ENCODE assay signal across 22 cellular contexts in genomic region chr15:25735550-25736384, GRCh38.
DNase-seq lines count a peak whose midpoint lies in the region; ATAC-seq lines count a peak whose summit lies in the region.
"Had no signal": no experiment of that assay in that cellular context is flagged by ENCODE, and none has a peak within 500 bp of the region (broad histone marks: within the 10 kb centered on the region; RNA-seq: fewer than 3 reads in every experiment).

No MANE protein-coding gene starts in this region.

- H3K27me3 ChIP-seq in stomach smooth muscle (ENCODE audit: control insufficient read depth in 1 of 2, insufficient read depth in 2 of 2, low read length in 2 of 2) = no peaks in the 10 kb centered on the region
- H3K27me3 ChIP-seq: left lung, thyroid gland had no signal

- H3K4me1 Mint-ChIP-seq in activated CD4-positive, alpha-beta T cell treated with anti-CD3 and anti-CD28 coated beads, Interleukin-2, amount 10 ng/mL, durations not matched to agents 7 days and 5 days = peaks cover 17% of the 10 kb centered on the region

- DNase-seq in activated CD4-positive, alpha-beta T cell treated with anti-CD3 and anti-CD28 coated beads, Interleukin-2, amount 10 ng/mL, durations not matched to agents 7 days and 5 days = no peak
- no peak for DNase-seq in activated CD4-positive, alpha-beta T cell treated with anti-CD3 and anti-CD28 coated beads, Interleukin-2, amount 50 U/mL, for 4 hours
- peak; percentile 47 for DNase-seq in NCI-H2171 treated with DMSO at 0.1 percent for 48 hours (lab: John Stamatoyannopoulos, UW)
- DNase-seq in ecto neural progenitor cell (ENCODE audit: low spot score) = peak; percentile 34
- no peak for DNase-seq in NCI-H1694 treated with DMSO at 0.1 percent for 48 hours (lab: John Stamatoyannopoulos, UW)
- DNase-seq in COLO829 (ENCODE audit: low spot score) = no peak
- DNase-seq: AML-193; CD4-positive, alpha-beta memory T cell; left lung; mesendoderm; NCI-H2081 treated with DMSO at 0.1 percent for 48 hours; NCI-H446; PC-3; stimulated activated naive CD8-positive, alpha-beta T cell treated with anti-CD3 and anti-CD28 coated beads, Interleukin-15, Interleukin-2, amounts not matched to agents 100 U/mL and 50 U/mL, for 24 hours; T-helper 9 cell; thyroid gland had no signal

- H3K4me1 ChIP-seq in stomach smooth muscle (ENCODE audit: control insufficient read depth, insufficient read depth, low read length) = peaks cover 36% of the 10 kb centered on the region
- H3K4me1 ChIP-seq: left lung, thyroid gland had no signal

- POLR2A ChIA-PET in activated CD4-positive, alpha-beta T cell treated with anti-CD3 and anti-CD28 coated beads, Interleukin-2, amount 10 ng/mL, durations not matched to agents 7 days and 5 days (lab: Charles Lee) = no interaction called here

- H3K36me3 ChIP-seq in stomach smooth muscle (ENCODE audit: control insufficient read depth in 2 of 2, insufficient read depth in 2 of 2, low read length in 2 of 2) = peaks cover 0 to 10% of the 10 kb centered on the region in 2 donors
- H3K36me3 ChIP-seq: left lung, thyroid gland had no signal

- no peaks in the 10 kb centered on the region for H3K9me3 Mint-ChIP-seq in activated CD4-positive, alpha-beta T cell treated with anti-CD3 and anti-CD28 coated beads, Interleukin-2, amount 10 ng/mL, durations not matched to agents 7 days and 5 days
- H3K9me3 Mint-ChIP-seq: activated T-helper 1 cell treated with anti-CD3 and anti-CD28 coated beads, Interleukin-12 subunit alpha, Interleukin-12 subunit beta, Interleukin-2, Interleukin-4 antibody, amounts not matched to agents 30 ng/mL and 10 ng/mL and 1 ng/mL, durations not matched to agents 14 hours and 24 hours and 36 hours; CD4-positive, alpha-beta memory T cell; dendritic cell treated with granulocyte-macrophage colony-stimulating factor and Interleukin-4, amounts not matched to agents 40 ng/mL and 50 ng/mL, for 4 days had no signal

- H3K9ac ChIP-seq in stomach smooth muscle (ENCODE audit: low read length in 2 of 2) = no peak overlapping the region

- H3K4me3 Mint-ChIP-seq in activated CD4-positive, alpha-beta T cell treated with anti-CD3 and anti-CD28 coated beads, Interleukin-2, amount 10 ng/mL, durations not matched to agents 7 days and 5 days = no peak overlapping the region
- H3K4me3 Mint-ChIP-seq: activated naive CD8-positive, alpha-beta T cell; activated T-helper 1 cell treated with anti-CD3 and anti-CD28 coated beads, Interleukin-12 subunit alpha, Interleukin-12 subunit beta, Interleukin-2, Interleukin-4 antibody, amounts not matched to agents 30 ng/mL and 10 ng/mL and 1 ng/mL, durations not matched to agents 14 hours and 24 hours and 36 hours; CD4-positive, alpha-beta memory T cell; dendritic cell treated with granulocyte-macrophage colony-stimulating factor and Interleukin-4, amounts not matched to agents 40 ng/mL and 50 ng/mL, for 4 days had no signal

- peaks cover 19% of the 10 kb centered on the region for H3K36me3 Mint-ChIP-seq in activated CD4-positive, alpha-beta T cell treated with anti-CD3 and anti-CD28 coated beads, Interleukin-2, amount 10 ng/mL, durations not matched to agents 7 days and 5 days (ENCODE audit: low read depth)
- H3K36me3 Mint-ChIP-seq: activated naive CD8-positive, alpha-beta T cell had no signal

- H3K4me3 ChIP-seq in stomach smooth muscle (ENCODE audit: low read length in 2 of 2) = no peak overlapping the region
- H3K4me3 ChIP-seq: K562, left lung, thyroid gland had no signal

- no peaks in the 10 kb centered on the region for H3K27me3 Mint-ChIP-seq in activated CD4-positive, alpha-beta T cell treated with anti-CD3 and anti-CD28 coated beads, Interleukin-2, amount 10 ng/mL, durations not matched to agents 7 days and 5 days
- H3K27me3 Mint-ChIP-seq: activated naive CD8-positive, alpha-beta T cell; CD4-positive, alpha-beta memory T cell had no signal

- H3K27ac ChIP-seq in stomach smooth muscle (ENCODE audit: low read length) = peak overlapping the region; percentile 6
- H3K27ac ChIP-seq: thyroid gland had no signal

- H3K27ac Mint-ChIP-seq in activated CD4-positive, alpha-beta T cell treated with anti-CD3 and anti-CD28 coated beads, Interleukin-2, amount 10 ng/mL, durations not matched to agents 7 days and 5 days = peak overlapping the region; percentile 31
- H3K27ac Mint-ChIP-seq: activated naive CD8-positive, alpha-beta T cell; activated T-helper 1 cell treated with anti-CD3 and anti-CD28 coated beads, Interleukin-12 subunit alpha, Interleukin-12 subunit beta, Interleukin-2, Interleukin-4 antibody, amounts not matched to agents 30 ng/mL and 10 ng/mL and 1 ng/mL, durations not matched to agents 14 hours and 24 hours and 36 hours; dendritic cell treated with granulocyte-macrophage colony-stimulating factor and Interleukin-4, amounts not matched to agents 40 ng/mL and 50 ng/mL, for 4 days had no signal

- CTCF ChIA-PET in activated CD4-positive, alpha-beta T cell treated with anti-CD3 and anti-CD28 coated beads, Interleukin-2, amount 10 ng/mL, durations not matched to agents 7 days and 5 days (lab: Charles Lee) = no interaction called here

- H3K9me3 ChIP-seq in stomach smooth muscle (ENCODE audit: control insufficient read depth in 2 of 2, low read length in 2 of 2) = no peaks in the 10 kb centered on the region
- H3K9me3 ChIP-seq: left lung, thyroid gland had no signal

- no peak for ATAC-seq in HG02610 (IDR thresholded peaks at IDR 0.05; ENCODE audit: unreplicated experiment)
- ATAC-seq: K562; left lung; PC-3; stimulated activated naive CD8-positive, alpha-beta T cell treated with anti-CD3 and anti-CD28 coated beads, Interleukin-15, Interleukin-2, amounts not matched to agents 100 U/mL and 50 U/mL, for 24 hours had no signal

Comparison
In these comparisons a context has a peak if more than half of its experiments do, and no peak if none do; other contexts are left out.
1. DNase-seq: peak in NCI-H2171 treated with DMSO at 0.1 percent for 48 hours (single experiment) and ecto neural progenitor cell (single experiment); none in activated CD4-positive, alpha-beta T cell treated with anti-CD3 and anti-CD28 coated beads, Interleukin-2, amount 10 ng/mL, durations not matched to agents 7 days and 5 days (single experiment), activated CD4-positive, alpha-beta T cell treated with anti-CD3 and anti-CD28 coated beads, Interleukin-2, amount 50 U/mL, for 4 hours (0 of 2), NCI-H1694 treated with DMSO at 0.1 percent for 48 hours (single experiment) and COLO829 (single experiment).